ENCODE assay signal across 13 cellular contexts in the genomic region with DNA sequence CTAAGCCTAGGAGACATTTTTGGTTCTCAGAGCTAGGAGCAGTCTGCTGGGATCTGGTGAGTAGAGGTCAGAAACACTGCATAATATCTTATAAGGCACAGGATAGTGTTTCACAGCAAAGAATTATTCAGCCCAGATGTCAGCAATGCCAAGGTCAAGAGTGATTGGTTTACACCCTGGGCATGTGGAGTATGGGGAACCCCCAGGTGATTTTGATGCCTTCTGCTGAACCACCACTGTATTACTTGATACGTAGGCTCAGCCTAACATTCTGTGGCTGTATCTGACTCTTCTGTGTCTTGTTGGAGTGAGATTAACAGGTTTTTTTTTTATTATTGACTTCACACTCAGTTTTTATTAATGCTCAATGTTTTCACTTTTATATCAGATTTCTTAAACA. TPM values are rescaled to one million over a fixed set of nuclear protein-coding genes. Genes with fewer than 3 reads are reported as not detected.
A peak's percentile ranks its signal among the peaks of the same experiment; 100 is the strongest.
DNase-seq lines count a peak whose midpoint lies in the region; ATAC-seq lines count a peak whose summit lies in the region.
"Had no signal": no experiment of that assay in that cellular context is flagged by ENCODE, and none has a peak within 500 bp of the region (broad histone marks: within the 10 kb centered on the region; RNA-seq: fewer than 3 reads in every experiment).

No MANE protein-coding gene starts in this region.

- ATAC-seq in activated T-cell treated with anti-CD3 and anti-CD28 coated beads, Interleukin-2, amount 50 U/mL, for 4 hours = peak; percentile 80 to 87
- ATAC-seq in GM21619 (IDR thresholded peaks at IDR 0.05; ENCODE audit: unreplicated experiment) (peak; percentile 67), HG03442 (IDR thresholded peaks at IDR 0.05; ENCODE audit: unreplicated experiment) (peak; percentile 70), HG03469 (IDR thresholded peaks at IDR 0.05; ENCODE audit: unreplicated experiment) (no peak)
- peak; percentile 99 for ATAC-seq in stimulated activated memory B cell treated with anti-CD40 and anti-IgM and Interleukin-4, amounts not matched to agents 10 μg/mL and 1 μg/mL and 100 μg/mL, for 72 hours
- ATAC-seq: lower lobe of right lung had no signal

- H3K27me3 Mint-ChIP-seq in activated T-cell treated with anti-CD3 and anti-CD28 coated beads, Interleukin-2, amount 50 U/mL, for 4 hours (ENCODE audit: low read depth) = no peaks in the 10 kb centered on the region
- no peaks in the 10 kb centered on the region for H3K27me3 Mint-ChIP-seq in stimulated activated memory B cell treated with anti-CD40 and anti-IgM and Interleukin-4, amounts not matched to agents 10 μg/mL and 1 μg/mL and 100 μg/mL, for 72 hours

- H3K4me3 Mint-ChIP-seq in activated T-cell treated with anti-CD3 and anti-CD28 coated beads, Interleukin-2, amount 50 U/mL, for 4 hours = no peak overlapping the region
- H3K4me3 Mint-ChIP-seq in stimulated activated memory B cell treated with anti-CD40 and anti-IgM and Interleukin-4, amounts not matched to agents 10 μg/mL and 1 μg/mL and 100 μg/mL, for 72 hours = no peak overlapping the region

- DNase-seq in activated T-cell treated with anti-CD3 and anti-CD28 coated beads, Interleukin-2, amount 50 U/mL, for 4 hours = no peak
- DNase-seq in activated T-cell treated with anti-CD3 and anti-CD28 coated beads, Interleukin-2, amount 50 U/mL, for 1 hour = no peak
- DNase-seq in NOMO-1 (lab: John Stamatoyannopoulos, UW; ENCODE audit: unreplicated experiment in 2 of 2) (no peak), SIG-M5 treated with dmso at 0.1 percent for 504 hours (lab: John Stamatoyannopoulos, UW; ENCODE audit: unreplicated experiment) (no peak)
- DNase-seq: ACHN, DMS153, hypothalamus, lower lobe of right lung, uterus had no signal

- no peaks in the 10 kb centered on the region for H3K9me3 Mint-ChIP-seq in activated T-cell treated with anti-CD3 and anti-CD28 coated beads, Interleukin-2, amount 50 U/mL, for 4 hours
- H3K9me3 Mint-ChIP-seq in stimulated activated memory B cell treated with anti-CD40 and anti-IgM and Interleukin-4, amounts not matched to agents 10 μg/mL and 1 μg/mL and 100 μg/mL, for 72 hours = no peaks in the 10 kb centered on the region

- H3K4me1 Mint-ChIP-seq in activated T-cell treated with anti-CD3 and anti-CD28 coated beads, Interleukin-2, amount 50 U/mL, for 4 hours (ENCODE audit: low read depth) = peaks cover 40% of the 10 kb centered on the region
- H3K4me1 Mint-ChIP-seq in stimulated activated memory B cell treated with anti-CD40 and anti-IgM and Interleukin-4, amounts not matched to agents 10 μg/mL and 1 μg/mL and 100 μg/mL, for 72 hours = peaks cover 44% of the 10 kb centered on the region

- H3K27ac Mint-ChIP-seq in stimulated activated memory B cell treated with anti-CD40 and anti-IgM and Interleukin-4, amounts not matched to agents 10 μg/mL and 1 μg/mL and 100 μg/mL, for 72 hours = peak overlapping the region; percentile 80

- H3K36me3 Mint-ChIP-seq in activated T-cell treated with anti-CD3 and anti-CD28 coated beads, Interleukin-2, amount 50 U/mL, for 4 hours (ENCODE audit: insufficient read depth) = peaks cover 78% of the 10 kb centered on the region
- H3K36me3 Mint-ChIP-seq in stimulated activated memory B cell treated with anti-CD40 and anti-IgM and Interleukin-4, amounts not matched to agents 10 μg/mL and 1 μg/mL and 100 μg/mL, for 72 hours = peaks cover 74% of the 10 kb centered on the region

RNA-seq across cellular contexts. Expression of a gene that starts 6.0 kb away (rescaled TPM):
- total RNA-seq in activated T-cell treated with anti-CD3 and anti-CD28 coated beads, Interleukin-2, amount 50 U/mL, for 4 hours = 100 to 1,000 TPM; 204 to 229 (median 210) TPM
